7 cellular contexts compared by ENCODE assay signal in genomic region chr16:81004646-81005353, GRCh38. TPM values are rescaled to one million over a fixed set of nuclear protein-coding genes. Genes with fewer than 3 reads are reported as not detected.
A peak's percentile ranks its signal among the peaks of the same experiment; 100 is the strongest.
DNase-seq lines count a peak whose midpoint lies in the region; ATAC-seq and TF ChIP-seq lines count a peak whose summit lies in the region.

No MANE protein-coding gene starts in this region.

- peak overlapping the region; percentile 87 for H3K4me3 Mint-ChIP-seq in central memory CD8-positive, alpha-beta T cell

- H3K27me3 Mint-ChIP-seq in central memory CD8-positive, alpha-beta T cell, result no peaks in the 10 kb centered on the region

- WGBS in mesodermal cell (ENCODE audit: insufficient coverage in 2 of 2), 2 experiments, result 70 to 83% methylated on average over 6 to 9 of the region's 14 CpGs

- H3K9me3 Mint-ChIP-seq in central memory CD8-positive, alpha-beta T cell, result no peaks in the 10 kb centered on the region

- no peaks in the 10 kb centered on the region for H3K27me3 ChIP-seq in upper lobe of right lung

- H3K36me3 ChIP-seq in mesodermal cell (ENCODE audit: control insufficient read depth, insufficient read depth, low read length) (peaks cover 6% of the 10 kb centered on the region), upper lobe of right lung (no peaks in the 10 kb centered on the region)

- peaks cover 30% of the 10 kb centered on the region for H3K36me3 Mint-ChIP-seq in central memory CD8-positive, alpha-beta T cell (ENCODE audit: insufficient read depth)

- peak; percentile 21 for DNase-seq in DMS53 treated with DMSO at 0.1 percent for 48 hours (lab: John Stamatoyannopoulos, UW; ENCODE audit: unreplicated experiment)
- DNase-seq in HT-29 (ENCODE audit: low spot score), result peak; percentile 88
- DNase-seq in RKO (ENCODE audit: low spot score), result peak; percentile 80
- DNase-seq in central memory CD8-positive, alpha-beta T cell (ENCODE audit: low spot score in 2 of 2), result peak in 1 of 2 donors; percentile 32
- no peak for DNase-seq in upper lobe of right lung

- H3K27ac ChIP-seq in mesodermal cell (ENCODE audit: low read depth, low read length, severe bottlenecking) (peak overlapping the region; percentile 34), upper lobe of right lung (peak overlapping the region; percentile 24)

- intact Hi-C loops in upper lobe of right lung (cut with DNase I), result no loop called here

- H3K4me3 ChIP-seq in mesodermal cell (ENCODE audit: extremely low read depth, insufficient read depth, low read length, poor library complexity, severe bottlenecking) (peak overlapping the region; percentile 94), upper lobe of right lung (peak overlapping the region; percentile 99)

- H3K9me3 ChIP-seq in mesodermal cell (ENCODE audit: control insufficient read depth, low read length) (no peaks in the 10 kb centered on the region), upper lobe of right lung (no peaks in the 10 kb centered on the region)

- H3K4me1 ChIP-seq in mesodermal cell (ENCODE audit: control insufficient read depth, insufficient read depth, low read length, poor library complexity, severe bottlenecking) (peaks cover 7% of the 10 kb centered on the region), upper lobe of right lung (peaks cover 24% of the 10 kb centered on the region)

- no peak for ATAC-seq in central memory CD8-positive, alpha-beta T cell (replicated peaks; ENCODE audit: extremely low read depth, poor library complexity, severe bottlenecking)
- ATAC-seq in upper lobe of right lung, result no peak
- ATAC-seq in HG02884 (IDR thresholded peaks at IDR 0.05; ENCODE audit: unreplicated experiment), result no peak

- peaks cover 44% of the 10 kb centered on the region for H3K4me1 Mint-ChIP-seq in central memory CD8-positive, alpha-beta T cell

- peak overlapping the region; percentile 98 for H3K27ac Mint-ChIP-seq in central memory CD8-positive, alpha-beta T cell (ENCODE audit: low read depth)

- peak; percentile 70 for TF ChIP-seq CTCF in upper lobe of right lung (IDR thresholded peaks at IDR 0.05)

RNA-seq across cellular contexts. Expression of gene CMC2, which starts 1.9 kb away (rescaled TPM):
- 57.7 and 87.8 TPM in 2 replicates for total RNA-seq in HT-29 (2014; rRNA removed; shearing (Covaris generic))
- 131 TPM for polyA plus RNA-seq in mesodermal cell (2013, experiment 1 of 2)
- polyA plus RNA-seq in mesodermal cell (2013, experiment 2 of 2), result 112 TPM
- total RNA-seq in upper lobe of right lung, result 43.3 TPM

RNA-seq across cellular contexts. Expression of gene CENPN, which starts 2.2 kb away (rescaled TPM):
- total RNA-seq in HT-29 (2014; rRNA removed; shearing (Covaris generic)), result 45.9 and 64.4 TPM in 2 replicates
- 37.0 TPM for polyA plus RNA-seq in mesodermal cell (2013, experiment 1 of 2)
- 43.5 TPM for polyA plus RNA-seq in mesodermal cell (2013, experiment 2 of 2)
- 8.4 TPM for total RNA-seq in upper lobe of right lung

RNA-seq across cellular contexts. Expression of gene ATMIN, which starts 30.8 kb away (rescaled TPM):
- total RNA-seq in HT-29 (2014; rRNA removed; shearing (Covaris generic)), result 16.8 and 19.3 TPM in 2 replicates
- 41.7 TPM for polyA plus RNA-seq in mesodermal cell (2013, experiment 1 of 2)
- polyA plus RNA-seq in mesodermal cell (2013, experiment 2 of 2), result 38.2 TPM
- 33.5 TPM for total RNA-seq in upper lobe of right lung
